8 cellular contexts compared by ENCODE assay signal in the genomic region with DNA sequence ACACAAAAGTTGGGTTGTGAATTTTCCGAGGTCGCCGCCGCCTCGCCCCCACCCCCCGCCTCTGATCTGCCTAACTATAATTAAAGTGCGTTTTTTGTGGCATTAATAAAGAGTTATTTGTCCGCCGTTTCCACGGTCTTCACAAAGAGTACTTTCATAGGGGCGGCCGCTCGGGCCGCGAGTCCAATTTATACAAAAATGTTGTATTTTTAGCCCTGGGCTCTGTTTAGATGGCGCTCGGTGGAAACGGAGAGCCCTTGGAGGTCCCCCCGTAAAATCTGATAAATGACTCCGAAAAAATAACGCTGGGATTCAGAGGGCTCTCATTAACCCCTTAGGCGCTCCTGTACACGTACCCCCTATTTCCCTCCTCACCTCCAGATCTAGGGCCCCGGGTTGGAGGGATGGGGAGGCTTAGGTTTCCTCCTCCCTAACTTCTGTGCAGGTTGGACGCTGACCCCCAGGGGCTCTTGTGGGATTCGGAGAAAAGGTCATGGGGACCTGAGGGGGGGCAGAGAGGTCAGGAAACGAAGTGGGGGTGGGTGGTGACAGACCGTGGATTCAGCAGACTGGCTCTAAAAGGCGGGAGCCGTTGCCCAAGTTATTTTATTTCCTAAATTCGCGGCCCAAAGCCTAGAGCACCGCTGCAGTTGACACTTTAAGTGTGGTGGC. TPM values are rescaled to one million over a fixed set of nuclear protein-coding genes. Genes with fewer than 3 reads are reported as not detected.
DNase-seq lines count a peak whose midpoint lies in the region; ATAC-seq and TF ChIP-seq lines count a peak whose summit lies in the region.

No MANE protein-coding gene starts in this region.

- H3K9me3 Mint-ChIP-seq in naive thymus-derived CD4-positive, alpha-beta T cell = peaks cover 0 to 6% (median 2%) of the 10 kb centered on the region in 11 donors

- H3K79me2 ChIP-seq in MM.1S (ENCODE audit: low read length) = no peaks in the 10 kb centered on the region

- 0 out of 2 replicates have a peak overlapping the region, but pooled peaks have one; percentile 88 for H3K4me2 ChIP-seq in MM.1S (ENCODE audit: low read depth, low read length)

- H3K9me2 ChIP-seq in MM.1S (replicated peaks; ENCODE audit: insufficient read depth, low read length) = no peaks in the 10 kb centered on the region

- H3K27me3 Mint-ChIP-seq in naive thymus-derived CD4-positive, alpha-beta T cell = peaks cover 61 to 70% (median 66%) of the 10 kb centered on the region in 5 donors

- no peak overlapping the region for H2AFZ ChIP-seq in MM.1S (ENCODE audit: low read length)

- H3K4me3 Mint-ChIP-seq in naive thymus-derived CD4-positive, alpha-beta T cell = peak overlapping the region; percentile 20 to 88 (median 82)

- H4K20me1 ChIP-seq in MM.1S (ENCODE audit: insufficient read depth, low read length) = no peaks in the 10 kb centered on the region

- H3K27ac ChIP-seq in MM.1S (ENCODE audit: low read length) = no peak overlapping the region
- H3K27ac ChIP-seq in naive thymus-derived CD4-positive, alpha-beta T cell (ENCODE audit: low read depth, low read length) = no peak overlapping the region

- CTCF ChIA-PET in naive thymus-derived CD4-positive, alpha-beta T cell (lab: Charles Lee) = no interaction called here

- H3K27me3 ChIP-seq in MM.1S (replicated peaks; ENCODE audit: insufficient read depth, low read length) = peaks cover 19% of the 10 kb centered on the region
- H3K27me3 ChIP-seq in naive thymus-derived CD4-positive, alpha-beta T cell (ENCODE audit: control insufficient read depth in 2 of 2, insufficient read depth in 2 of 2, low read length in 2 of 2) = peaks cover 6 to 22% of the 10 kb centered on the region in 2 donors

- ATAC-seq in naive thymus-derived CD4-positive, alpha-beta T cell = no peak
- ATAC-seq in GM21381 (IDR thresholded peaks at IDR 0.05; ENCODE audit: unreplicated experiment) = no peak
- no peak for ATAC-seq in HG03045 (IDR thresholded peaks at IDR 0.05; ENCODE audit: unreplicated experiment)

- intact Hi-C loops in naive thymus-derived CD4-positive, alpha-beta T cell (cut with micrococcal nuclease) = loop anchor here (5.0 kb wide), 2 partner anchors 772 to 1242 kb away; a partner anchor contains a TSS

- H3K9ac ChIP-seq in MM.1S (ENCODE audit: low read length) = no peak overlapping the region

- TF ChIP-seq CTCF in AG10803 (conservative IDR thresholded peaks at IDR 0.05; ENCODE audit: low read length) (no peak), MM.1S (IDR thresholded peaks at IDR 0.05; ENCODE audit: low read length) (no peak)

- peak overlapping the region; percentile 31 for H3K4me3 ChIP-seq in AG10803 (ENCODE audit: low read length)
- H3K4me3 ChIP-seq in MM.1S (ENCODE audit: low read length) = no peak overlapping the region
- no peak overlapping the region for H3K4me3 ChIP-seq in naive thymus-derived CD4-positive, alpha-beta T cell (ENCODE audit: low read length)

- H3K36me3 ChIP-seq in MM.1S (replicated peaks; ENCODE audit: insufficient read depth, low read length) = no peaks in the 10 kb centered on the region
- no peaks in the 10 kb centered on the region for H3K36me3 ChIP-seq in naive thymus-derived CD4-positive, alpha-beta T cell (ENCODE audit: control insufficient read depth in 2 of 3, insufficient read depth in 3 of 3, low read length in 3 of 3)

- H3K27ac Mint-ChIP-seq in naive thymus-derived CD4-positive, alpha-beta T cell = peak overlapping the region in 1 of 9 donors; percentile 53

- H3K4me1 ChIP-seq in MM.1S (ENCODE audit: low read length) = peaks cover 8% of the 10 kb centered on the region; the same call in 1 of the 2 replicates
- H3K4me1 ChIP-seq in naive thymus-derived CD4-positive, alpha-beta T cell (ENCODE audit: control insufficient read depth in 2 of 2, insufficient read depth in 2 of 2, low read length in 2 of 2) = peaks cover 4 to 12% of the 10 kb centered on the region in 2 donors

- H3K36me3 Mint-ChIP-seq in naive thymus-derived CD4-positive, alpha-beta T cell = peaks cover 0 to 7% (median 0%) of the 10 kb centered on the region in 5 donors

- POLR2A ChIA-PET in naive thymus-derived CD4-positive, alpha-beta T cell (lab: Charles Lee) = no interaction called here

- H3K4me1 Mint-ChIP-seq in naive thymus-derived CD4-positive, alpha-beta T cell = peaks cover 29 to 56% (median 47%) of the 10 kb centered on the region in 7 donors

- H3K9me3 ChIP-seq in MM.1S (replicated peaks; ENCODE audit: insufficient read depth, low read length) = no peaks in the 10 kb centered on the region
- peaks cover 0 to 3% (median 0%) of the 10 kb centered on the region in 3 experiments for H3K9me3 ChIP-seq in naive thymus-derived CD4-positive, alpha-beta T cell (ENCODE audit: control insufficient read depth in 2 of 3, low read length in 3 of 3)

- DNase-seq in AG10803 (ENCODE audit: low read depth) (no peak), MM.1S (no peak), ecto neural progenitor cell (ENCODE audit: low spot score) (peak; percentile 42), HuH-7.5 (ENCODE audit: low spot score) (no peak)
- no peak for DNase-seq in naive thymus-derived CD4-positive, alpha-beta T cell
- DNase-seq in central memory CD4-positive, alpha-beta T cell = no peak

- H3F3A ChIP-seq in MM.1S (ENCODE audit: insufficient read depth, low read length) = no peaks in the 10 kb centered on the region

RNA-seq across cellular contexts. Expression of a gene that starts 1.9 kb away (rescaled TPM):
- not detected for total RNA-seq in naive thymus-derived CD4-positive, alpha-beta T cell
- polyA plus RNA-seq in naive thymus-derived CD4-positive, alpha-beta T cell = not detected
